ENCODE assay signal across 10 cellular contexts in genomic region chr9:15349892-15350761, GRCh38. TPM values are rescaled to one million over a fixed set of nuclear protein-coding genes. Genes with fewer than 3 reads are reported as not detected.
A peak's percentile ranks its signal among the peaks of the same experiment; 100 is the strongest.
DNase-seq lines count a peak whose midpoint lies in the region; ATAC-seq and TF ChIP-seq lines count a peak whose summit lies in the region.
"Had no signal": no experiment of that assay in that cellular context is flagged by ENCODE, and none has a peak within 500 bp of the region (broad histone marks: within the 10 kb centered on the region; RNA-seq: fewer than 3 reads in every experiment).

No MANE protein-coding gene starts in this region.

- peak; percentile 52 for ATAC-seq in RWPE2 (ENCODE audit: low read depth)
- ATAC-seq in left colon = peak; percentile 91
- ATAC-seq in T-helper 17 cell = no peak
- ATAC-seq in GM19452 (IDR thresholded peaks at IDR 0.05; ENCODE audit: unreplicated experiment) = no peak
- ATAC-seq in gastrocnemius medialis = no peak
- ATAC-seq: stimulated activated naive B cell treated with anti-CD40 and anti-IgM and Interleukin-4, amounts not matched to agents 10 μg/mL and 1 μg/mL and 100 μg/mL, for 72 hours had no signal

- H3K4me3 Mint-ChIP-seq in HFFc6 (no peak overlapping the region), T-helper 17 cell (no peak overlapping the region)
- H3K4me3 Mint-ChIP-seq: activated naive CD4-positive, alpha-beta T cell treated with anti-CD3 and anti-CD28 coated beads, Interleukin-2, amount 50 U/mL, for 24 hours; stimulated activated naive B cell treated with anti-CD40 and anti-IgM and Interleukin-4, amounts not matched to agents 10 μg/mL and 1 μg/mL and 100 μg/mL, for 72 hours had no signal

- H3K36me3 ChIP-seq in RWPE2 (ENCODE audit: low read depth) (no peaks in the 10 kb centered on the region), gastrocnemius medialis (no peaks in the 10 kb centered on the region)

- intact Hi-C loops in left colon (cut with DNase I, micrococcal nuclease) (no loop called here), gastrocnemius medialis (cut with DNase I; ENCODE audit: low total_unique reads) (loop anchor here (10.0 kb wide), 1 partner anchor 75 kb away; no protein-coding TSS in a partner anchor)

- no peaks in the 10 kb centered on the region for H3K4me1 ChIP-seq in RWPE2 (ENCODE audit: insufficient read depth, poor library complexity, severe bottlenecking)
- no peaks in the 10 kb centered on the region for H3K4me1 ChIP-seq in gastrocnemius medialis

- TF ChIP-seq POLR2A in gastrocnemius medialis (IDR thresholded peaks at IDR 0.05) = no peak

- TF ChIP-seq CTCF in HFFc6 (IDR thresholded peaks at IDR 0.05) = no peak
- TF ChIP-seq CTCF in RWPE2 (IDR thresholded peaks at IDR 0.05; ENCODE audit: poor library complexity, severe bottlenecking) = no peak
- TF ChIP-seq CTCF in gastrocnemius medialis (IDR thresholded peaks at IDR 0.05 in 4 of 5, conservative IDR thresholded peaks at IDR 0.05 in 1 of 5) = no peak

- H3K27me3 ChIP-seq in RWPE2 (ENCODE audit: insufficient read depth, poor library complexity, severe bottlenecking) (no peaks in the 10 kb centered on the region), gastrocnemius medialis (no peaks in the 10 kb centered on the region)

- H3K27ac ChIP-seq in RWPE2 (ENCODE audit: poor library complexity, severe bottlenecking) (no peak overlapping the region), gastrocnemius medialis (no peak overlapping the region)

- in situ Hi-C loops in gastrocnemius medialis (cut with MboI; ENCODE audit: low sequenced_read_pairs in 4 of 4) = no loop called here

- H3K4me1 Mint-ChIP-seq in HFFc6 (ENCODE audit: low read depth) (no peaks in the 10 kb centered on the region), T-helper 17 cell (peaks cover 12% of the 10 kb centered on the region)
- H3K4me1 Mint-ChIP-seq: stimulated activated naive B cell treated with anti-CD40 and anti-IgM and Interleukin-4, amounts not matched to agents 10 μg/mL and 1 μg/mL and 100 μg/mL, for 72 hours had no signal

- no peak overlapping the region for H3K4me3 ChIP-seq in RWPE2 (ENCODE audit: severe bottlenecking)
- H3K4me3 ChIP-seq in gastrocnemius medialis = no peak overlapping the region

- H3K27me3 Mint-ChIP-seq in HFFc6 (ENCODE audit: insufficient read depth) (peaks cover 9% of the 10 kb centered on the region), T-helper 17 cell (no peaks in the 10 kb centered on the region)
- H3K27me3 Mint-ChIP-seq: activated naive CD4-positive, alpha-beta T cell treated with anti-CD3 and anti-CD28 coated beads, Interleukin-2, amount 50 U/mL, for 24 hours; stimulated activated naive B cell treated with anti-CD40 and anti-IgM and Interleukin-4, amounts not matched to agents 10 μg/mL and 1 μg/mL and 100 μg/mL, for 72 hours had no signal

- H3K9me3 ChIP-seq in RWPE2 (ENCODE audit: severe bottlenecking) (no peaks in the 10 kb centered on the region), T-helper 17 cell (ENCODE audit: control insufficient read depth, low read length, poor library complexity, severe bottlenecking) (no peaks in the 10 kb centered on the region), gastrocnemius medialis (no peaks in the 10 kb centered on the region)

- H3K27ac Mint-ChIP-seq in HFFc6 (no peak overlapping the region), T-helper 17 cell (no peak overlapping the region)
- H3K27ac Mint-ChIP-seq: activated naive CD4-positive, alpha-beta T cell treated with anti-CD3 and anti-CD28 coated beads, Interleukin-2, amount 50 U/mL, for 24 hours; stimulated activated naive B cell treated with anti-CD40 and anti-IgM and Interleukin-4, amounts not matched to agents 10 μg/mL and 1 μg/mL and 100 μg/mL, for 72 hours had no signal

- DNase-seq in COR-L47 (lab: John Stamatoyannopoulos, UW) = peak; percentile 40
- DNase-seq in HFFc6 = peak; percentile 18
- DNase-seq in RWPE2 (ENCODE audit: low spot score) = no peak
- DNase-seq in left colon = peak; percentile 65 to 69
- no peak for DNase-seq in T-helper 1 cell
- no peak for DNase-seq in T-helper 17 cell
- no peak for DNase-seq in gastrocnemius medialis
- DNase-seq: stimulated activated naive B cell treated with anti-CD40 and anti-IgM and Interleukin-4, amounts not matched to agents 10 μg/mL and 1 μg/mL and 100 μg/mL, for 72 hours had no signal

- no peaks in the 10 kb centered on the region; the same call in 1 of the 2 replicates for H3K9me3 Mint-ChIP-seq in HFFc6
- H3K9me3 Mint-ChIP-seq: activated naive CD4-positive, alpha-beta T cell treated with anti-CD3 and anti-CD28 coated beads, Interleukin-2, amount 50 U/mL, for 24 hours; stimulated activated naive B cell treated with anti-CD40 and anti-IgM and Interleukin-4, amounts not matched to agents 10 μg/mL and 1 μg/mL and 100 μg/mL, for 72 hours had no signal

- H3K36me3 Mint-ChIP-seq in HFFc6 (ENCODE audit: low read depth) (no peaks in the 10 kb centered on the region), T-helper 17 cell (ENCODE audit: low read depth) (peaks cover 2% of the 10 kb centered on the region)
- H3K36me3 Mint-ChIP-seq: activated naive CD4-positive, alpha-beta T cell treated with anti-CD3 and anti-CD28 coated beads, Interleukin-2, amount 50 U/mL, for 24 hours; stimulated activated naive B cell treated with anti-CD40 and anti-IgM and Interleukin-4, amounts not matched to agents 10 μg/mL and 1 μg/mL and 100 μg/mL, for 72 hours had no signal

RNA-seq across cellular contexts. Expression of gene TTC39B, which starts 43.1 kb away (rescaled TPM):
- total RNA-seq in HFFc6 (2021; fragmentation: NEBNext Ultra II Directional; extraction: Animal tissue kit (Norgen Biotek cat#: 25700)) = 1 to 10 TPM; 4.6 to 6.1 (median 5.8) TPM
- 10 to 100 TPM; 45.3 to 50.5 TPM for total RNA-seq in left colon
- total RNA-seq in T-helper 17 cell = 10 to 100 TPM; 28.7 to 35.6 TPM
- total RNA-seq in gastrocnemius medialis = 1 to 10 TPM; 1.8 to 6.9 (median 3.8) TPM

Comparison
In these comparisons a context has a peak if more than half of its experiments do, and no peak if none do; other contexts are left out.
1. DNase-seq: peak in COR-L47 (single experiment), HFFc6 (single experiment) and left colon (2 of 2); none in RWPE2 (single experiment), T-helper 1 cell (0 of 5), T-helper 17 cell (0 of 3) and gastrocnemius medialis (0 of 2).
2. ATAC-seq: peak in RWPE2 (single experiment) and left colon (single experiment); none in T-helper 17 cell (single experiment), GM19452 (single experiment) and gastrocnemius medialis (0 of 2).